9 cellular contexts compared by ENCODE assay signal in genomic region chr15:94232107-94232506, GRCh38. TPM values are rescaled to one million over a fixed set of nuclear protein-coding genes. Genes with fewer than 3 reads are reported as not detected.
DNase-seq lines count a peak whose midpoint lies in the region; ATAC-seq, FAIRE-seq and TF ChIP-seq lines count a peak whose summit lies in the region.
"Had no signal": no experiment of that assay in that cellular context is flagged by ENCODE, and none has a peak within 500 bp of the region (broad histone marks: within the 10 kb centered on the region; RNA-seq: fewer than 3 reads in every experiment).

No MANE protein-coding gene starts in this region.

- TF ChIP-seq CTCF in HCT116 (IDR thresholded peaks at IDR 0.05 in 2 of 3, conservative IDR thresholded peaks at IDR 0.05 in 1 of 3; ENCODE audit: borderline replicate concordance in 1 of 3, insufficient read depth in 1 of 3, low read depth in 2 of 3, low read length in 2 of 3), result no peak
- TF ChIP-seq CTCF in GM12878 (IDR thresholded peaks at IDR 0.05 in 2 of 3, conservative IDR thresholded peaks at IDR 0.05 in 1 of 3; ENCODE audit: control insufficient read depth in 2 of 3, extremely low read depth in 1 of 3, insufficient read depth in 1 of 3, low read depth in 3 of 3, low read length in 3 of 3), result no peak

- no peaks in the 10 kb centered on the region for H3K36me3 ChIP-seq in BLaER1 treated with 17β-estradiol and CSF1 and Interleukin-3, amounts not matched to agents 10 nM and 100 nM
- H3K36me3 ChIP-seq in HCT116 (ENCODE audit: control insufficient read depth in 1 of 2, insufficient read depth in 2 of 2, low read length in 2 of 2) (no peaks in the 10 kb centered on the region), GM12878 (ENCODE audit: control insufficient read depth in 2 of 2, insufficient read depth in 2 of 2, low read length in 1 of 2) (no peaks in the 10 kb centered on the region), mucosa of rectum (ENCODE audit: control insufficient read depth in 2 of 2, insufficient read depth in 2 of 2, low read length in 2 of 2) (no peaks in the 10 kb centered on the region)

- POLR2A ChIA-PET in HCT116 (lab: Charles Lee) (no interaction called here), GM12878 (lab: Charles Lee) (interaction anchor here (1.2 to 7.8 kb wide), 7 partner anchors 22 to 74 kb away, joined by 3 to 94 read pairs (median 10); no protein-coding TSS in a partner anchor)

- H2AFZ ChIP-seq in HCT116 (ENCODE audit: low read depth, low read length, poor library complexity, severe bottlenecking) (no peak overlapping the region), GM12878 (ENCODE audit: control insufficient read depth, low read depth, low read length) (no peak overlapping the region)

- TF ChIP-seq EP300 in GM12878 (IDR thresholded peaks at IDR 0.05; ENCODE audit: borderline replicate concordance in 1 of 2, control insufficient read depth in 1 of 2, low read depth in 2 of 2, low read length in 2 of 2), result no peak

- no peak for DNase-seq in HCT116 (ENCODE audit: low read depth, low spot score)
- peak; percentile 28 for DNase-seq in GM12878 (ENCODE audit: low read depth, low spot score)
- no peak for DNase-seq in activated gamma-delta T cell treated with Interleukin-2 at 50 U/mL for 16 hours

- no peaks in the 10 kb centered on the region for H3K9me2 ChIP-seq in HCT116 (ENCODE audit: insufficient read depth)

- TF ChIP-seq RAD21 in HCT116 (IDR thresholded peaks at IDR 0.05; ENCODE audit: low read depth) (no peak), GM12878 (IDR thresholded peaks at IDR 0.05; ENCODE audit: insufficient read depth, low read depth, low read length) (no peak)

- CTCF ChIA-PET in HCT116 (lab: Charles Lee), result no interaction called here
- CTCF ChIA-PET in GM12878 (lab: Yijun Ruan, JAX), result interaction anchor here (1.2 to 7.5 kb wide), 8 partner anchors 22 to 92 kb away, joined by 3 to 90 read pairs (median 18); no protein-coding TSS in a partner anchor

- SMC1A ChIA-PET in GM12878 (lab: Charles Lee; ENCODE audit: uncharacterized antibody, unreplicated experiment), result interaction anchor here (1.0 to 9.8 kb wide), 13 partner anchors 8 to 181 kb away, joined by 3 to 156 read pairs (median 45); no protein-coding TSS in a partner anchor

- in situ Hi-C loops in GM12878 (cut with MboI), result loop anchor here (5.0 kb wide), 1 partner anchor 75 kb away; no protein-coding TSS in a partner anchor

- ATAC-seq in HCT116 (no peak), GM12878 (peak; percentile 9), GM19463 (IDR thresholded peaks at IDR 0.05; ENCODE audit: unreplicated experiment) (no peak), GM21526 (IDR thresholded peaks at IDR 0.05; ENCODE audit: low FRiP score, unreplicated experiment) (no peak), GM19395 (IDR thresholded peaks at IDR 0.05; ENCODE audit: unreplicated experiment) (no peak)

- no peaks in the 10 kb centered on the region for H3K9me3 ChIP-seq in BLaER1 treated with 17β-estradiol and CSF1 and Interleukin-3, amounts not matched to agents 10 nM and 100 nM (replicated peaks in 1 of 11)
- H3K9me3 ChIP-seq in HCT116 (ENCODE audit: control insufficient read depth in 1 of 2, insufficient read depth in 1 of 2, low read depth in 1 of 2, low read length in 2 of 2), result no peaks in the 10 kb centered on the region
- H3K9me3 ChIP-seq in GM12878 (replicated peaks; ENCODE audit: control insufficient read depth, insufficient read depth, low read length), result no peaks in the 10 kb centered on the region
- no peaks in the 10 kb centered on the region for H3K9me3 ChIP-seq in mucosa of rectum (ENCODE audit: control insufficient read depth in 2 of 2, low read length in 2 of 2)

- RAD21 ChIA-PET in HCT116 (lab: Charles Lee; ENCODE audit: low non-redundant PET in 1 of 2, low total read pairs in 2 of 2, uncharacterized antibody in 2 of 2, unreplicated experiment in 2 of 2), result no interaction called here
- RAD21 ChIA-PET in GM12878 (lab: Charles Lee; ENCODE audit: unreplicated experiment), result interaction anchor here (0.6 to 8.0 kb wide), 10 partner anchors 23 to 91 kb away, joined by 3 to 120 read pairs (median 34); no protein-coding TSS in a partner anchor

- intact Hi-C loops in HCT116 (cut with micrococcal nuclease) (no loop called here), GM12878 (cut with micrococcal nuclease; ENCODE audit: unreplicated experiment) (loop anchor here (5.0 kb wide), 2 partner anchors 55 to 90 kb away; no protein-coding TSS in a partner anchor)

- H4K20me1 ChIP-seq in BLaER1 treated with 17β-estradiol and CSF1 and Interleukin-3, amounts not matched to agents 10 nM and 100 nM, result peaks cover 0 to 13% (median 0%) of the 10 kb centered on the region in 11 experiments; a peak in 1 of 22 replicates
- H4K20me1 ChIP-seq in HCT116 (ENCODE audit: insufficient read depth) (no peaks in the 10 kb centered on the region), GM12878 (ENCODE audit: control insufficient read depth, insufficient read depth) (no peaks in the 10 kb centered on the region)

- FAIRE-seq in GM12878 (lab: Jason Lieb, UNC), result peak; percentile 31
- FAIRE-seq: colon had no signal

- TF ChIP-seq POLR2A in HCT116 (IDR thresholded peaks at IDR 0.05; ENCODE audit: borderline replicate concordance, extremely low read depth, insufficient read depth, insufficient read length), result no peak
- no peak for TF ChIP-seq POLR2A in GM12878 (IDR thresholded peaks at IDR 0.05; ENCODE audit: low read depth, low read length)

- peak overlapping the region in 9 of 10 experiments; percentile 60 to 79 (median 70); a peak in 17 of 20 replicates for H3K4me3 ChIP-seq in BLaER1 treated with 17β-estradiol and CSF1 and Interleukin-3, amounts not matched to agents 10 nM and 100 nM
- H3K4me3 ChIP-seq in HCT116 (replicated peaks in 1 of 2; ENCODE audit: low read depth in 1 of 2, low read length in 2 of 2), result peak overlapping the region; percentile 68 to 76
- H3K4me3 ChIP-seq in GM12878, result peak overlapping the region; percentile 61
- H3K4me3 ChIP-seq in mucosa of rectum (ENCODE audit: low read length in 2 of 2), result peak overlapping the region; percentile 92 to 98

- H3K4me1 ChIP-seq in BLaER1 treated with 17β-estradiol and CSF1 and Interleukin-3, amounts not matched to agents 10 nM and 100 nM, result peaks cover 41 to 70% (median 60%) of the 10 kb centered on the region in 10 experiments
- H3K4me1 ChIP-seq in HCT116 (ENCODE audit: control insufficient read depth in 1 of 2, insufficient read depth in 2 of 2, low read length in 2 of 2) (peaks cover 3 to 27% of the 10 kb centered on the region in 2 experiments; a peak in 3 of 4 replicates), GM12878 (ENCODE audit: control insufficient read depth, insufficient read depth, low read length) (peaks cover 16% of the 10 kb centered on the region), mucosa of rectum (ENCODE audit: control insufficient read depth in 2 of 2, insufficient read depth in 2 of 2, low read length in 2 of 2) (peaks cover 21 to 32% of the 10 kb centered on the region in 2 donors)

- H3K79me2 ChIP-seq in HCT116 (ENCODE audit: insufficient read depth, low read length) (peaks cover 12% of the 10 kb centered on the region; the same call in 1 of the 2 replicates), GM12878 (ENCODE audit: control insufficient read depth, insufficient read depth, low read length) (no peaks in the 10 kb centered on the region)

- 1% methylated on average over 9 of the region's 9 CpGs for WGBS in GM12878 (ENCODE audit: insufficient coverage, insufficient replicate concordance, low lambda C conversion rate, missing lambda C conversion rate)

- TSS peak; percentile 58 for BruUV-seq in HCT116 (replicated peaks; lab: Mats Ljungman, UMichigan)
- BruUV-seq in GM12878 (replicated peaks; lab: Mats Ljungman, UMichigan), result TSS peak; percentile 61

- peak overlapping the region; percentile 86 to 99 (median 96); a peak in 21 of 22 replicates for H3K4me2 ChIP-seq in BLaER1 treated with 17β-estradiol and CSF1 and Interleukin-3, amounts not matched to agents 10 nM and 100 nM
- H3K4me2 ChIP-seq in HCT116 (ENCODE audit: low read length) (peak overlapping the region; percentile 96), GM12878 (ENCODE audit: control insufficient read depth, insufficient read depth) (peak overlapping the region; percentile 95; the same call in 1 of the 2 replicates)

- peak overlapping the region in 8 of 11 experiments; percentile 44 to 83 (median 76); a peak in 13 of 22 replicates for H3K9ac ChIP-seq in BLaER1 treated with 17β-estradiol and CSF1 and Interleukin-3, amounts not matched to agents 10 nM and 100 nM
- H3K9ac ChIP-seq in HCT116 (ENCODE audit: low read length), result peak overlapping the region; percentile 70
- no peak overlapping the region for H3K9ac ChIP-seq in GM12878 (ENCODE audit: control insufficient read depth, insufficient read depth, low read length)
- H3K9ac ChIP-seq in mucosa of rectum (ENCODE audit: low read depth in 1 of 2, low read length in 2 of 2), result peak overlapping the region; percentile 86 to 91

- peak overlapping the region in 3 of 11 experiments; percentile 46 to 83 (median 79); a peak in 4 of 22 replicates for H3K27ac ChIP-seq in BLaER1 treated with 17β-estradiol and CSF1 and Interleukin-3, amounts not matched to agents 10 nM and 100 nM
- H3K27ac ChIP-seq in HCT116 (ENCODE audit: low read depth, low read length) (no peak overlapping the region), GM12878 (ENCODE audit: control insufficient read depth, insufficient read depth) (no peak overlapping the region), mucosa of rectum (ENCODE audit: low read depth in 2 of 2, low read length in 2 of 2) (peak overlapping the region; percentile 93 to 94)

- peaks cover 0 to 94% (median 0%) of the 10 kb centered on the region in 11 experiments; a peak in 11 of 22 replicates for H3K27me3 ChIP-seq in BLaER1 treated with 17β-estradiol and CSF1 and Interleukin-3, amounts not matched to agents 10 nM and 100 nM
- no peaks in the 10 kb centered on the region for H3K27me3 ChIP-seq in HCT116 (ENCODE audit: insufficient read depth, low read length)
- H3K27me3 ChIP-seq in GM12878 (replicated peaks in 1 of 2; ENCODE audit: control insufficient read depth in 2 of 2, insufficient read depth in 2 of 2, low read length in 1 of 2), result peaks cover 0 to 7% of the 10 kb centered on the region in 2 experiments; a peak in 2 of 4 replicates
- H3K27me3 ChIP-seq in mucosa of rectum (ENCODE audit: control insufficient read depth in 2 of 2, insufficient read depth in 2 of 2, low read length in 2 of 2), result no peaks in the 10 kb centered on the region

RNA-seq across cellular contexts. Expression of gene MCTP2, which starts 0.7 kb away (rescaled TPM):
- total RNA-seq in HCT116 (2021; ENCODE audit: unreplicated experiment) (12.9 TPM), GM12878 (2014; rRNA removed) (0.87 and 1.1 TPM in 2 replicates), GM12878 (2014; rRNA removed; fragmentation: Illumina TruSeq; extraction: Trizol) (0.92 and 1.0 TPM in 2 replicates), GM12878 (2021) (1.0 and 1.5 TPM in 2 replicates)
- polyA plus RNA-seq in HCT116 (2012), result 5.1 and 6.0 TPM in 2 replicates
- total RNA-seq in GM12878 (2013; cell fraction: nucleolus; rRNA removed), result 85.3 and 89.1 TPM in 2 replicates
- polyA plus RNA-seq in GM12878 (2011; ENCODE audit: low read depth), result 0.68 TPM
- polyA plus RNA-seq in GM12878 (2011; rRNA removed) (39.3 and 48.5 TPM in 2 replicates), GM12878 (2014; fragmentation: Illumina TruSeq; extraction: Trizol) (0.76 and 1.0 TPM in 2 replicates), GM12878 (2014; fragmentation: Nextera tagmentation; extraction: Ambion mirVana) (under 1 TPM; 0.24 to 0.26 TPM), GM12878 (2014; rRNA removed) (0.67 and 1.1 TPM in 2 replicates), GM12878 (2016; fragmentation: Nextera tagmentation; extraction: Ambion mirVana) (under 1 TPM; 0.33 to 0.36 TPM)
- polyA plus RNA-seq in GM12878 (2011; cell fraction: cytosol; rRNA removed), result 39.4 and 45.7 TPM in 2 replicates
- 85.2 and 124 TPM in 2 replicates for polyA plus RNA-seq in GM12878 (2011; cell fraction: nucleus; rRNA removed)
- 0.87 and 1.5 TPM in 2 replicates for polyA plus RNA-seq in GM12878 (2012)
- 107 and 119 TPM in 2 replicates for polyA minus RNA-seq in GM12878 (2011; rRNA and poly(A)+ RNA removed)
- 21.6 and 32.2 TPM in 2 replicates for polyA minus RNA-seq in GM12878 (2011; cell fraction: cytosol; rRNA and poly(A)+ RNA removed)
- polyA minus RNA-seq in GM12878 (2011; cell fraction: nucleus; rRNA and poly(A)+ RNA removed), result 87.2 and 98.2 TPM in 2 replicates

Comparison
In these comparisons a context has a peak if more than half of its experiments do, and no peak if none do; other contexts are left out.
1. H3K27ac ChIP-seq: peak in mucosa of rectum (2 of 2); none in HCT116 (single experiment) and GM12878 (single experiment).
2. Peak in every context shown above with its lines, with median percentiles within 50 percentile points of each other: H3K4me2 ChIP-seq and H3K4me3 ChIP-seq.